In genomic region chr21:31343030-31343510, GRCh38 we compare ENCODE assay signal across 1 cellular context.
TF ChIP-seq lines count a peak whose summit lies in the region.

No MANE protein-coding gene starts in this region.

TF ChIP-seq in GM23338, 12 proteins besides CTCF, POLR2A, EP300 and RAD21 (continued from another document):
- TF ChIP-seq, protein P1, sequence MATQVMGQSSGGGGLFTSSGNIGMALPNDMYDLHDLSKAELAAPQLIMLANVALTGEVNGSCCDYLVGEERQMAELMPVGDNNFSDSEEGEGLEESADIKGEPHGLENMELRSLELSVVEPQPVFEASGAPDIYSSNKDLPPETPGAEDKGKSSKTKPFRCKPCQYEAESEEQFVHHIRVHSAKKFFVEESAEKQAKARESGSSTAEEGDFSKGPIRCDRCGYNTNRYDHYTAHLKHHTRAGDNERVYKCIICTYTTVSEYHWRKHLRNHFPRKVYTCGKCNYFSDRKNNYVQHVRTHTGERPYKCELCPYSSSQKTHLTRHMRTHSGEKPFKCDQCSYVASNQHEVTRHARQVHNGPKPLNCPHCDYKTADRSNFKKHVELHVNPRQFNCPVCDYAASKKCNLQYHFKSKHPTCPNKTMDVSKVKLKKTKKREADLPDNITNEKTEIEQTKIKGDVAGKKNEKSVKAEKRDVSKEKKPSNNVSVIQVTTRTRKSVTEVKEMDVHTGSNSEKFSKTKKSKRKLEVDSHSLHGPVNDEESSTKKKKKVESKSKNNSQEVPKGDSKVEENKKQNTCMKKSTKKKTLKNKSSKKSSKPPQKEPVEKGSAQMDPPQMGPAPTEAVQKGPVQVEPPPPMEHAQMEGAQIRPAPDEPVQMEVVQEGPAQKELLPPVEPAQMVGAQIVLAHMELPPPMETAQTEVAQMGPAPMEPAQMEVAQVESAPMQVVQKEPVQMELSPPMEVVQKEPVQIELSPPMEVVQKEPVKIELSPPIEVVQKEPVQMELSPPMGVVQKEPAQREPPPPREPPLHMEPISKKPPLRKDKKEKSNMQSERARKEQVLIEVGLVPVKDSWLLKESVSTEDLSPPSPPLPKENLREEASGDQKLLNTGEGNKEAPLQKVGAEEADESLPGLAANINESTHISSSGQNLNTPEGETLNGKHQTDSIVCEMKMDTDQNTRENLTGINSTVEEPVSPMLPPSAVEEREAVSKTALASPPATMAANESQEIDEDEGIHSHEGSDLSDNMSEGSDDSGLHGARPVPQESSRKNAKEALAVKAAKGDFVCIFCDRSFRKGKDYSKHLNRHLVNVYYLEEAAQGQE (IDR thresholded peaks at IDR 0.05; ENCODE audit: unreplicated experiment) = no peak
- TF ChIP-seq JUNB (IDR thresholded peaks at IDR 0.05; ENCODE audit: unreplicated experiment) = no peak
- TF ChIP-seq POLR2AphosphoS5 (IDR thresholded peaks at IDR 0.05; ENCODE audit: low read depth) = no peak
- no peak for TF ChIP-seq ZNF114 (CRISPR knock-in tag; IDR thresholded peaks at IDR 0.05)
- no peak for TF ChIP-seq NANOG (IDR thresholded peaks at IDR 0.05; ENCODE audit: borderline replicate concordance)
- TF ChIP-seq ETS1 (IDR thresholded peaks at IDR 0.05) = no peak
- no peak for TF ChIP-seq ZNF331 (CRISPR knock-in tag; IDR thresholded peaks at IDR 0.05; ENCODE audit: low read depth)
